ENCODE assay signal across 10 cellular contexts in genomic region chr7:143256932-143257331, GRCh38. TPM values are rescaled to one million over a fixed set of nuclear protein-coding genes. Genes with fewer than 3 reads are reported as not detected.
DNase-seq lines count a peak whose midpoint lies in the region; ATAC-seq and TF ChIP-seq lines count a peak whose summit lies in the region.
"Had no signal": no experiment of that assay in that cellular context is flagged by ENCODE, and none has a peak within 500 bp of the region (broad histone marks: within the 10 kb centered on the region; RNA-seq: fewer than 3 reads in every experiment).

No MANE protein-coding gene starts in this region.

- no peak overlapping the region for H2AFZ ChIP-seq in osteoblast (ENCODE audit: low read length)

- no peak overlapping the region for H3K4me3 ChIP-seq in osteoblast (ENCODE audit: insufficient read depth, low read length)

- H3K9me3 ChIP-seq in osteoblast (ENCODE audit: low read depth, low read length), result no peaks in the 10 kb centered on the region
- H3K9me3 ChIP-seq: neutrophil had no signal

- no peak for TF ChIP-seq POLR2A in erythroblast (IDR thresholded peaks at IDR 0.05; ENCODE audit: low read length)

- no peaks in the 10 kb centered on the region for H3K27me3 ChIP-seq in osteoblast (ENCODE audit: insufficient read depth, low read length)
- H3K27me3 ChIP-seq: neutrophil had no signal

- DNase-seq in erythroblast (lab: John Stamatoyannopoulos, UW), result peak; percentile 40 to 56
- DNase-seq in osteoblast (ENCODE audit: insufficient read length, low spot score, missing footprints), result no peak
- no peak for DNase-seq in pons (ENCODE audit: low spot score)
- DNase-seq in NCI-H2171 treated with DMSO at 0.1 percent for 48 hours (lab: John Stamatoyannopoulos, UW), result no peak
- DNase-seq: activated gamma-delta T cell treated with Interleukin-2 at 50 U/mL for 16 hours; stimulated activated CD4-positive, alpha-beta T cell treated with anti-CD3 and anti-CD28 coated beads, Interleukin-4, amount 100 ng/mL, for 1 hour had no signal

- TF ChIP-seq CTCF in osteoblast (IDR thresholded peaks at IDR 0.05; ENCODE audit: extremely low read depth, low read depth, low read length), result no peak

- H3K79me2 ChIP-seq in osteoblast (ENCODE audit: insufficient read depth, low read length), result no peaks in the 10 kb centered on the region

- H4K20me1 ChIP-seq in osteoblast (ENCODE audit: insufficient read depth, low read length), result no peaks in the 10 kb centered on the region

- no peaks in the 10 kb centered on the region for H3K4me1 ChIP-seq in osteoblast (ENCODE audit: insufficient read depth, low read length)

- no peak overlapping the region for H3K27ac ChIP-seq in osteoblast (ENCODE audit: low read depth, low read length)
- H3K27ac ChIP-seq: neutrophil had no signal

- no peaks in the 10 kb centered on the region for H3K36me3 ChIP-seq in osteoblast (ENCODE audit: insufficient read depth, low read length)
- H3K36me3 ChIP-seq: neutrophil had no signal

- H3K4me2 ChIP-seq in osteoblast (ENCODE audit: insufficient read depth, low read length), result no peak overlapping the region

- ATAC-seq in GM18861 (IDR thresholded peaks at IDR 0.05; ENCODE audit: unreplicated experiment), result peak; percentile 84
- ATAC-seq in GM21529 (IDR thresholded peaks at IDR 0.05; ENCODE audit: unreplicated experiment), result peak; percentile 75
- ATAC-seq in HG03175 (IDR thresholded peaks at IDR 0.05; ENCODE audit: unreplicated experiment), result peak; percentile 81

RNA-seq across cellular contexts. Expression of gene GSTK1, which starts 6.3 kb away (rescaled TPM):
- 91.3 and 99.9 TPM in 2 replicates for total RNA-seq in osteoblast

RNA-seq across cellular contexts. Expression of gene TMEM139, which starts 27.8 kb away (rescaled TPM):
- total RNA-seq in osteoblast, result not detected in 2 replicates

RNA-seq across cellular contexts. Expression of gene CASP2, which starts 31.2 kb away (rescaled TPM):
- total RNA-seq in osteoblast, result 7.6 and 10.9 TPM in 2 replicates

RNA-seq across cellular contexts. Expression of gene TAS2R40, which starts 35.1 kb away (rescaled TPM):
- total RNA-seq in osteoblast, result not detected in 2 replicates

RNA-seq across cellular contexts. Expression of gene CLCN1, which starts 59.0 kb away (rescaled TPM):
- under 0.01 TPM in 2 replicates for total RNA-seq in osteoblast

Comparison
In these comparisons a context has a peak if more than half of its experiments do, and no peak if none do; other contexts are left out.
1. DNase-seq: peak in erythroblast (2 of 2); none in osteoblast (single experiment), pons (single experiment) and NCI-H2171 treated with DMSO at 0.1 percent for 48 hours (single experiment).
2. Peak in every context shown above with its lines, with median percentiles within 50 percentile points of each other: ATAC-seq.